Comparison of ENCODE assay signal across 1 cellular context in the genomic region with DNA sequence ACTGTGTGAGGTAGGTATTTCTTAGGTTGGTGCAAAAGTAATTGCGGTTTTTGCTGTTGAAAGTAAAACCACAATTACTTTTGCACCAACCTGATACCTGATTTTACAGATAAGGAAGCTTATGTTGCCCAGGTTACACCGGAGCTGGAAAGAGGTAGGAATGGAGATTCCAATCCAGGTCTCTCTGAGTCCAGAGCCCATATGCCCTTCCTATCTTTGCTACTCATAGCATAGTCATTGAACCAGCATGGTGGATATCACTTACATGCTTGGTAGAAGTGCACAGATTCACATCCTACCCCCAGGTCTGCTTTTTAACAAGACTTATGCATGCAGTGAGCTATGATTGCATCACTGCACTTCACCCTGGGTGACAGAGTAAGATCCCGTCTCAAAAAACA.
TF ChIP-seq lines count a peak whose summit lies in the region.

No MANE protein-coding gene starts in this region.

TF ChIP-seq in K562, 482 proteins besides CTCF, POLR2A, EP300 and RAD21 (continued from another document):
- TF ChIP-seq SRSF9 (IDR thresholded peaks at IDR 0.05; ENCODE audit: borderline replicate concordance, low read depth, low read length) (no peak), CEBPB (tag; IDR thresholded peaks at IDR 0.05) (0 out of 2 replicates have a peak, but pooled peaks have one; percentile 18), ATF3 (IDR thresholded peaks at IDR 0.05) (peak; percentile 19; the same call in 1 of the 2 replicates), ATF3 (CRISPR knock-in tag; conservative IDR thresholded peaks at IDR 0.05) (no peak), CEBPG (CRISPR knock-in tag; IDR thresholded peaks at IDR 0.05) (no peak), CEBPG (tag; conservative IDR thresholded peaks at IDR 0.05 in 1 of 2, IDR thresholded peaks at IDR 0.05 in 1 of 2) (peak; percentile 38 to 49; a peak in 2 of 4 replicates), ZBTB40 (IDR thresholded peaks at IDR 0.05) (peak; percentile 47; the same call in 1 of the 2 replicates), ZBTB40 (CRISPR knock-in tag; IDR thresholded peaks at IDR 0.05) (no peak)
TF ChIP-seq in K562: peak in this region for 4.
